In the genomic region with DNA sequence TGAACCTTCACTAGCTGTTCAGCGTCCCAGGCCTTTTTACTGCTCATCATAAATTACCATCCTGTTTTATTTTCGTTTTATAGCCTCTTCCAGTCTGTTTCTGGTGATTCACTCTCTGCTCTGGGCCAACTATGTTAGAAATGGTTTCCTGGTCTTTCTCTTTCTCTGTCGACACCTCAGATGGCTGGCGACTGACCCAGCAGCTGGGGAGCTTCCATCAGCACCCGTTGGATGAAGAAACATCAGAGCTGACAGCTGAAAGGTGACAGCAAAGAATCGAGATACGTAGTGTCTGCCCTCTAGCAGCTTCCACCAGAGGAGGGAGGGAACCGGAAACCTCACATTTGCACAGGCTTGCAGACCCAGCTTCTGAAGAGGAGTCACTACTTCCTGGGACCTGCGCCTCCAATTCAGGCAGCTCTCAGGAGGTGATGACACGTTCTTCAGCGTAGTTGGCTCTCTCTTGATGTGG, we compare ENCODE assay signal across 9 cellular contexts.
A peak's percentile ranks its signal among the peaks of the same experiment; 100 is the strongest.
DNase-seq lines count a peak whose midpoint lies in the region; ATAC-seq lines count a peak whose summit lies in the region.
"Had no signal": no experiment of that assay in that cellular context is flagged by ENCODE, and none has a peak within 500 bp of the region (broad histone marks: within the 10 kb centered on the region; RNA-seq: fewer than 3 reads in every experiment).

No MANE protein-coding gene starts in this region.

- DNase-seq in activated CD4-positive, alpha-beta T cell treated with anti-CD3 and anti-CD28 coated beads for 48 hours, result peak; percentile 51
- no peak for DNase-seq in activated CD4-positive, alpha-beta T cell treated with anti-CD3 and anti-CD28 coated beads for 1 hour
- peak; percentile 40 for DNase-seq in activated CD4-positive, alpha-beta memory T cell treated with anti-CD3 and anti-CD28 coated beads, Interleukin-2, amount 10 ng/mL, durations not matched to agents 7 days and 5 days
- DNase-seq in Right ventricle myocardium superior, result peak; percentile 86
- DNase-seq in stimulated activated effector memory CD8-positive, alpha-beta T cell treated with anti-CD3 and anti-CD28 coated beads, Interleukin-12 subunit alpha, Interleukin-12 subunit beta, amount 100 ng/mL, for 72 hours (ENCODE audit: low spot score in 2 of 2), result no peak
- DNase-seq in G401 (ENCODE audit: low spot score), result no peak
- DNase-seq in NCI-H146 treated with DMSO at 0.1 percent for 48 hours (lab: John Stamatoyannopoulos, UW; ENCODE audit: unreplicated experiment), result no peak
- no peak for DNase-seq in SIG-M5 treated with dmso at 0.1 percent for 504 hours (lab: John Stamatoyannopoulos, UW; ENCODE audit: unreplicated experiment)

- H3K4me1 Mint-ChIP-seq in activated CD4-positive, alpha-beta memory T cell treated with anti-CD3 and anti-CD28 coated beads, Interleukin-2, amount 10 ng/mL, durations not matched to agents 7 days and 5 days, result peaks cover 17% of the 10 kb centered on the region
- peaks cover 21% of the 10 kb centered on the region for H3K4me1 Mint-ChIP-seq in stimulated activated effector memory CD8-positive, alpha-beta T cell treated with anti-CD3 and anti-CD28 coated beads, Interleukin-12 subunit alpha, Interleukin-12 subunit beta, amount 100 ng/mL, for 72 hours

- in situ Hi-C loops in G401 (cut with HindIII; ENCODE audit: low sequenced_read_pairs), result no loop called here

- peak overlapping the region; percentile 63 for H3K27ac Mint-ChIP-seq in activated CD4-positive, alpha-beta memory T cell treated with anti-CD3 and anti-CD28 coated beads, Interleukin-2, amount 10 ng/mL, durations not matched to agents 7 days and 5 days
- H3K27ac Mint-ChIP-seq in stimulated activated effector memory CD8-positive, alpha-beta T cell treated with anti-CD3 and anti-CD28 coated beads, Interleukin-12 subunit alpha, Interleukin-12 subunit beta, amount 100 ng/mL, for 72 hours, result peak overlapping the region; percentile 80

- H3K9me3 Mint-ChIP-seq in activated CD4-positive, alpha-beta memory T cell treated with anti-CD3 and anti-CD28 coated beads, Interleukin-2, amount 10 ng/mL, durations not matched to agents 7 days and 5 days, result peaks cover 5% of the 10 kb centered on the region
- H3K9me3 Mint-ChIP-seq in stimulated activated effector memory CD8-positive, alpha-beta T cell treated with anti-CD3 and anti-CD28 coated beads, Interleukin-12 subunit alpha, Interleukin-12 subunit beta, amount 100 ng/mL, for 72 hours, result no peaks in the 10 kb centered on the region

- peaks cover 2% of the 10 kb centered on the region for H3K36me3 Mint-ChIP-seq in activated CD4-positive, alpha-beta memory T cell treated with anti-CD3 and anti-CD28 coated beads, Interleukin-2, amount 10 ng/mL, durations not matched to agents 7 days and 5 days (ENCODE audit: low read depth)
- no peaks in the 10 kb centered on the region for H3K36me3 Mint-ChIP-seq in stimulated activated effector memory CD8-positive, alpha-beta T cell treated with anti-CD3 and anti-CD28 coated beads, Interleukin-12 subunit alpha, Interleukin-12 subunit beta, amount 100 ng/mL, for 72 hours

- no peak overlapping the region for H3K4me3 Mint-ChIP-seq in activated CD4-positive, alpha-beta memory T cell treated with anti-CD3 and anti-CD28 coated beads, Interleukin-2, amount 10 ng/mL, durations not matched to agents 7 days and 5 days
- peak overlapping the region; percentile 30 for H3K4me3 Mint-ChIP-seq in stimulated activated effector memory CD8-positive, alpha-beta T cell treated with anti-CD3 and anti-CD28 coated beads, Interleukin-12 subunit alpha, Interleukin-12 subunit beta, amount 100 ng/mL, for 72 hours

- CTCF ChIA-PET in activated CD4-positive, alpha-beta memory T cell treated with anti-CD3 and anti-CD28 coated beads, Interleukin-2, amount 10 ng/mL, durations not matched to agents 7 days and 5 days (lab: Charles Lee), result no interaction called here

- ATAC-seq in Right ventricle myocardium superior (ENCODE audit: poor library complexity), result peak; percentile 92
- peak; percentile 83 for ATAC-seq in stimulated activated effector memory CD8-positive, alpha-beta T cell treated with anti-CD3 and anti-CD28 coated beads, Interleukin-12 subunit alpha, Interleukin-12 subunit beta, amount 100 ng/mL, for 72 hours
- ATAC-seq: A549 had no signal

- intact Hi-C loops in Right ventricle myocardium superior (cut with DNase I), result loop anchor here (10.0 kb wide), 1 partner anchor 112 kb away; no protein-coding TSS in a partner anchor

- POLR2A ChIA-PET in activated CD4-positive, alpha-beta memory T cell treated with anti-CD3 and anti-CD28 coated beads, Interleukin-2, amount 10 ng/mL, durations not matched to agents 7 days and 5 days (lab: Charles Lee), result interaction anchor here (0.9 to 1.4 kb wide), 3 partner anchors 17 to 31 kb away, joined by 3 read pairs; no protein-coding TSS in a partner anchor

- H3K27me3 Mint-ChIP-seq in activated CD4-positive, alpha-beta memory T cell treated with anti-CD3 and anti-CD28 coated beads, Interleukin-2, amount 10 ng/mL, durations not matched to agents 7 days and 5 days, result peaks cover 45% of the 10 kb centered on the region

Comparison
In these comparisons a context has a peak if more than half of its experiments do, and no peak if none do; other contexts are left out.
1. DNase-seq: peak in activated CD4-positive, alpha-beta T cell treated with anti-CD3 and anti-CD28 coated beads for 48 hours (single experiment), activated CD4-positive, alpha-beta memory T cell treated with anti-CD3 and anti-CD28 coated beads, Interleukin-2, amount 10 ng/mL, durations not matched to agents 7 days and 5 days (single experiment) and Right ventricle myocardium superior (single experiment); none in activated CD4-positive, alpha-beta T cell treated with anti-CD3 and anti-CD28 coated beads for 1 hour (single experiment), stimulated activated effector memory CD8-positive, alpha-beta T cell treated with anti-CD3 and anti-CD28 coated beads, Interleukin-12 subunit alpha, Interleukin-12 subunit beta, amount 100 ng/mL, for 72 hours (0 of 2), G401 (single experiment), NCI-H146 treated with DMSO at 0.1 percent for 48 hours (single experiment) and SIG-M5 treated with dmso at 0.1 percent for 504 hours (single experiment).